Comparison of ENCODE assay signal across 23 cellular contexts in genomic region chr13:93316848-93317247, GRCh38.
"Had no signal": no experiment of that assay in that cellular context is flagged by ENCODE, and none has a peak within 500 bp of the region (broad histone marks: within the 10 kb centered on the region; RNA-seq: fewer than 3 reads in every experiment).

No MANE protein-coding gene starts in this region.

- H3K36me3 ChIP-seq: SJSA1 had no signal

- H3K27ac Mint-ChIP-seq: IgD-negative memory B cell had no signal

- FAIRE-seq: K562, RCC 7860 had no signal

- H3K4me2 ChIP-seq: KMS-11 had no signal

- H3K4me1 ChIP-seq: SJSA1 had no signal

- H3K4me3 Mint-ChIP-seq: IgD-negative memory B cell had no signal

- H3K27me3 Mint-ChIP-seq: IgD-negative memory B cell had no signal

- H3K4me3 ChIP-seq: K562, SJSA1, SK-N-MC had no signal

- H3K4me1 Mint-ChIP-seq: IgD-negative memory B cell had no signal

- H3K9me3 ChIP-seq: SJSA1 had no signal

- DNase-seq: Kasumi-1, MM.1S, NCI-H1048, NCI-H1105, NCI-H1436 treated with DMSO at 0.1 percent for 48 hours, NCI-H187, NCI-H2029, NCI-H2081 treated with DMSO at 0.1 percent for 48 hours, NCI-H2171 treated with DMSO at 0.1 percent for 48 hours, NCI-H2227 treated with DMSO at 0.1 percent for 48 hours, NCI-H510A, NCI-H524 treated with DMSO at 0.1 percent for 48 hours, NCI-H774, Right ventricle myocardium superior, RPMI8226, SIG-M5, T-helper 2 cell had no signal

- H3K27ac ChIP-seq: KMS-11, SJSA1, SK-N-MC had no signal

- H3K36me3 Mint-ChIP-seq: IgD-negative memory B cell had no signal

- ATAC-seq: K562 had no signal
